In genomic region chr13:35283856-35284255, GRCh38 we compare ENCODE assay signal across 1 cellular context.
TF ChIP-seq lines count a peak whose summit lies in the region.

No MANE protein-coding gene starts in this region.

TF ChIP-seq in HepG2, 621 proteins besides CTCF, POLR2A, EP300 and RAD21 (continued from another document):
- TF ChIP-seq ZNF646 (CRISPR knock-in tag; IDR thresholded peaks at IDR 0.05), result peak; percentile 97
- TF ChIP-seq LCORL (IDR thresholded peaks at IDR 0.05), result no peak
- 0 out of 2 replicates have a peak, but pooled peaks have one; percentile 26 for TF ChIP-seq LCORL (CRISPR knock-in tag; IDR thresholded peaks at IDR 0.05)
- TF ChIP-seq RBAK (CRISPR knock-in tag; IDR thresholded peaks at IDR 0.05), result no peak
- TF ChIP-seq FOXP1 (IDR thresholded peaks at IDR 0.05), result peak; percentile 96
- peak; percentile 98 for TF ChIP-seq FOXP1 (CRISPR knock-in tag; IDR thresholded peaks at IDR 0.05)
- TF ChIP-seq ASH2L (IDR thresholded peaks at IDR 0.05; ENCODE audit: insufficient read length, low read depth, low read length), result peak; percentile 47
- peak; percentile 81; the same call in 1 of the 2 replicates for TF ChIP-seq ARID3A (IDR thresholded peaks at IDR 0.05; ENCODE audit: low read depth, low read length)
- 0 out of 2 replicates have a peak, but pooled peaks have one; percentile 16 for TF ChIP-seq ELF3 (CRISPR knock-in tag; IDR thresholded peaks at IDR 0.05)
- TF ChIP-seq ZKSCAN5 (CRISPR knock-in tag; IDR thresholded peaks at IDR 0.05), result no peak
- 0 out of 2 replicates have a peak, but pooled peaks have one; percentile 64 for TF ChIP-seq HHEX (CRISPR knock-in tag; IDR thresholded peaks at IDR 0.05)
- TF ChIP-seq FOXK1 (CRISPR knock-in tag; IDR thresholded peaks at IDR 0.05; ENCODE audit: borderline replicate concordance, low read depth), result peak; percentile 83; the same call in 1 of the 2 replicates
- TF ChIP-seq PPARG (CRISPR knock-in tag; conservative IDR thresholded peaks at IDR 0.05), result peak; percentile 55; the same call in 1 of the 2 replicates
- TF ChIP-seq PRDM4 (CRISPR knock-in tag; IDR thresholded peaks at IDR 0.05; ENCODE audit: borderline replicate concordance), result no peak
